ENCODE assay signal across 2 cellular contexts in the genomic region with DNA sequence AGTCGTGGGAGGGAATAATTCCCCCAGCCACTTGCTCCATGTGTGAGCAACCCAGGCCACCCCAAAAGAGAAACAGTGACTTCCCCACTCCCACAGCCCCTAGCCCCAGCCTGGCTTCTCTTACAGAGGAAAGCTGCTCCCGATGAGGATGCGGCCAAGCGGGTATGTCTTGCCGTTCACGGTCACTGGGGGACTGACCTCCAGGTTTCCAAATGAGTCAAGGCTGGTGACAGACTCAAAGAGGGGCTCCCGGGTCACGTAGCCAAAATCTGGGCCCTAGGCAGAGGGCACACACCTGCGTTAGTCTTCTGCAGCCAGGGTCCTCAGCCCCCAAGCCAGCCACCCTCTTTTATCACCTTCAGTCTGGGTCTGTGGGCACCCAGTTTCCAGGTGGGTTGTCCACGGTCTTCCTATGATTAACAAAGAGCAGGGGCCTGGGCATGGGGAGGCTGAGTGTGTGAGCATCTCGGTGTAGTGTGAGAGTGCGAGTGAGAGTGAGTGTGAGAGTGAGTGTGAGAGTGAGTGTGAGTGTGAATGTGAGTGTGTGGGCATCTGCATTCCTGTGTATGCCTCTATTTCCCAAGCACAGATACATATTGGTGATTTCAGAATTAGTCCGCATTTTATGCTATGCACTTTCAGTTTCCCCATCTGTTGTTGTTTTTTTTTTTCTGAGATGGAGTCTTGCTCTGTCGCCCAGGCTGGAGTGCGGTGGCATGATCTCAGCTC.
TF ChIP-seq lines count a peak whose summit lies in the region.

No MANE protein-coding gene starts in this region.

TF ChIP-seq in HEK293, 187 proteins besides CTCF, POLR2A, EP300 and RAD21 (continued from another document):
- TF ChIP-seq, protein P1, sequence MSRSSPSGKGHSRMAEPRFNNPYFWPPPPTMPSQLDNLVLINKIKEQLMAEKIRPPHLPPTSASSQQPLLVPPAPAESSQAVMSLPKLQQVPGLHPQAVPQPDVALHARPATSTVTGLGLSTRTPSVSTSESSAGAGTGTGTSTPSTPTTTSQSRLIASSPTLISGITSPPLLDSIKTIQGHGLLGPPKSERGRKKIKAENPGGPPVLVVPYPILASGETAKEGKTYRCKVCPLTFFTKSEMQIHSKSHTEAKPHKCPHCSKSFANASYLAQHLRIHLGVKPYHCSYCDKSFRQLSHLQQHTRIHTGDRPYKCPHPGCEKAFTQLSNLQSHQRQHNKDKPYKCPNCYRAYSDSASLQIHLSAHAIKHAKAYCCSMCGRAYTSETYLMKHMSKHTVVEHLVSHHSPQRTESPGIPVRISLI (tag by site-specific recombination; IDR thresholded peaks at IDR 0.05), result no peak
- TF ChIP-seq ZNF843 (tag by site-specific recombination; IDR thresholded peaks at IDR 0.05) (no peak), ZNF157 (tag by site-specific recombination; IDR thresholded peaks at IDR 0.05) (no peak), ZNF324 (tag by site-specific recombination; IDR thresholded peaks at IDR 0.05) (no peak), ZNF785 (tag by site-specific recombination; IDR thresholded peaks at IDR 0.05) (no peak), PRDM1 (tag by site-specific recombination; IDR thresholded peaks at IDR 0.05) (peak; percentile 99)

TF ChIP-seq in H1, 55 proteins besides CTCF, POLR2A, EP300 and RAD21:
- TF ChIP-seq SP2 (IDR thresholded peaks at IDR 0.05; ENCODE audit: low read length), result no peak
- peak; percentile 84 for TF ChIP-seq ASH2L (IDR thresholded peaks at IDR 0.05; ENCODE audit: low read length)
